In the genomic region with DNA sequence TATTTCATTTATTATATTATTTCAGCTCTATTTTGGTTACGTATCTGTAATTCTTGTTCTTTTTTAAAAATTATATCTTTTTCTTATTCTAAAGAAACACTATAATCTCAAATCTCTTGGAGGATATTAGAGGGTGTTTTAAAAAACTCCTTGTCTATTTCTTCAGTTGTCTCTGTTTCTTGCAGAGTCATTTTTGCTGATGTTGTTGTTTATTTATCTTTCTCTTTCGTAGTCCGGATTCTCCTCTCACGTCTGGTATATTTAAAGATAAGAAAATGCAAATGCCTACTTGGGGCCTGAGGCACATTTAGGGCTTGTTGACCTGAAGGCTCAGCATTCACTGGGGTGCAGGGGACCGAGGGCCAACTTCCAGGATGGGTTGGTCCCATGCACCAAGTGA, we compare ENCODE assay signal across 28 cellular contexts.
"Had no signal": no experiment of that assay in that cellular context is flagged by ENCODE, and none has a peak within 500 bp of the region (broad histone marks: within the 10 kb centered on the region; RNA-seq: fewer than 3 reads in every experiment).

No MANE protein-coding gene starts in this region.

- DNase-seq: Karpas-422, MM.1S, NCI-H1092, NCI-H1105, NCI-H1417 treated with DMSO at 0.1 percent for 48 hours, NCI-H1436 treated with DMSO at 0.1 percent for 48 hours, NCI-H1694 treated with DMSO at 0.1 percent for 48 hours, NCI-H187 treated with DMSO at 0.1 percent for 48 hours, NCI-H2029, NCI-H2081, NCI-H345, NCI-H446, NCI-H510A treated with DMSO at 0.1 percent for 48 hours, NCI-H524 treated with DMSO at 0.1 percent for 48 hours, NCI-H69, NCI-H748 treated with DMSO at 0.1 percent for 48 hours, NCI-H82, PC-9, SHP77, SIG-M5, SJCRH30, T-cell had no signal

- ATAC-seq: Panc1, Right ventricle myocardium inferior, SK-N-SH treated with all-trans-retinoic acid at 6 μM for 48 hours, T-cell had no signal

- H3K4me2 ChIP-seq: PC-9 had no signal

- H3K27ac ChIP-seq: PC-9, RWPE1, SJCRH30, SK-N-MC had no signal

- H3K9me3 ChIP-seq: SJCRH30 had no signal

- H2AFZ ChIP-seq: PC-9 had no signal

- H3K4me3 ChIP-seq: PC-9, SJCRH30, SK-N-MC had no signal

- H3K4me1 ChIP-seq: SJCRH30 had no signal

- H3K27me3 ChIP-seq: SJCRH30 had no signal

- H3K36me3 ChIP-seq: SJCRH30 had no signal

- FAIRE-seq: RCC 7860 had no signal
